ENCODE assay signal across 2 cellular contexts in genomic region chr14:73478684-73479083, GRCh38.
TF ChIP-seq lines count a peak whose summit lies in the region.

No MANE protein-coding gene starts in this region.

TF ChIP-seq in HepG2, 621 proteins besides CTCF, POLR2A, EP300 and RAD21 (continues in another document):
- TF ChIP-seq ZSCAN5A (CRISPR knock-in tag; IDR thresholded peaks at IDR 0.05; ENCODE audit: borderline replicate concordance) (no peak), ZBTB34 (CRISPR knock-in tag; IDR thresholded peaks at IDR 0.05) (0 out of 2 replicates have a peak, but pooled peaks have one; percentile 50), ZNF598 (CRISPR knock-in tag; IDR thresholded peaks at IDR 0.05; ENCODE audit: borderline replicate concordance) (0 out of 2 replicates have a peak, but pooled peaks have one; percentile 33), TBL1XR1 (IDR thresholded peaks at IDR 0.05; ENCODE audit: borderline replicate concordance, low read length, partially characterized antibody) (no peak), STAT5B (CRISPR knock-in tag; IDR thresholded peaks at IDR 0.05) (no peak), RCOR2 (CRISPR knock-in tag; IDR thresholded peaks at IDR 0.05) (no peak), ZBTB20 (CRISPR knock-in tag; IDR thresholded peaks at IDR 0.05; ENCODE audit: borderline replicate concordance, low read depth) (peak; percentile 49; the same call in 1 of the 2 replicates), ZNF563 (CRISPR knock-in tag; IDR thresholded peaks at IDR 0.05) (no peak; the same call in 1 of the 2 replicates), SKI (IDR thresholded peaks at IDR 0.05; ENCODE audit: partially characterized antibody) (no peak), ZNF570 (CRISPR knock-in tag; IDR thresholded peaks at IDR 0.05; ENCODE audit: borderline replicate concordance) (no peak), GATAD2A (CRISPR knock-in tag; IDR thresholded peaks at IDR 0.05) (peak; percentile 36), ZGPAT (CRISPR knock-in tag; IDR thresholded peaks at IDR 0.05) (peak; percentile 25; the same call in 1 of the 2 replicates), FOXC1 (CRISPR knock-in tag; IDR thresholded peaks at IDR 0.05; ENCODE audit: borderline replicate concordance) (no peak), LRRFIP1 (CRISPR knock-in tag; conservative IDR thresholded peaks at IDR 0.05) (no peak), BCL6 (CRISPR knock-in tag; IDR thresholded peaks at IDR 0.05) (peak; percentile 27; the same call in 1 of the 2 replicates), ZKSCAN5 (CRISPR knock-in tag; IDR thresholded peaks at IDR 0.05) (no peak), KMT2B (CRISPR knock-in tag; IDR thresholded peaks at IDR 0.05) (no peak), ZNF672 (CRISPR knock-in tag; IDR thresholded peaks at IDR 0.05) (no peak), UBTF (CRISPR knock-in tag; IDR thresholded peaks at IDR 0.05) (0 out of 2 replicates have a peak, but pooled peaks have one; percentile 14)

TF ChIP-seq in WTC11, 78 proteins besides CTCF, POLR2A, EP300 and RAD21:
- TF ChIP-seq AR (CRISPR knock-in tag; IDR thresholded peaks at IDR 0.05) (no peak), ATF3 (CRISPR knock-in tag; conservative IDR thresholded peaks at IDR 0.05) (no peak), CREM (CRISPR knock-in tag; IDR thresholded peaks at IDR 0.05) (no peak), ZMAT4 (CRISPR knock-in tag; IDR thresholded peaks at IDR 0.05) (no peak), ZNF423 (CRISPR knock-in tag; IDR thresholded peaks at IDR 0.05) (no peak), ZNF416 (CRISPR knock-in tag; IDR thresholded peaks at IDR 0.05) (no peak), ZNF121 (CRISPR knock-in tag; IDR thresholded peaks at IDR 0.05) (no peak), FOXJ3 (CRISPR knock-in tag; IDR thresholded peaks at IDR 0.05; ENCODE audit: borderline replicate concordance) (no peak), FOXP4 (CRISPR knock-in tag; IDR thresholded peaks at IDR 0.05) (no peak), E2F4 (CRISPR knock-in tag; IDR thresholded peaks at IDR 0.05; ENCODE audit: borderline replicate concordance, low read depth) (no peak), NR1H2 (CRISPR knock-in tag; IDR thresholded peaks at IDR 0.05) (no peak), ELF4 (CRISPR knock-in tag; IDR thresholded peaks at IDR 0.05; ENCODE audit: low read depth) (no peak), SMAD4 (CRISPR knock-in tag; IDR thresholded peaks at IDR 0.05) (no peak), ZNF232 (CRISPR knock-in tag; IDR thresholded peaks at IDR 0.05) (no peak), CDX4 (CRISPR knock-in tag; IDR thresholded peaks at IDR 0.05; ENCODE audit: borderline replicate concordance) (no peak)
